ENCODE assay signal across 8 cellular contexts in genomic region chr3:126213376-126214044, GRCh38. TPM values are rescaled to one million over a fixed set of nuclear protein-coding genes. Genes with fewer than 3 reads are reported as not detected.
DNase-seq lines count a peak whose midpoint lies in the region; TF ChIP-seq lines count a peak whose summit lies in the region.

No MANE protein-coding gene starts in this region.

- peak overlapping the region; percentile 66 for H3K9ac ChIP-seq in mesendoderm (ENCODE audit: low read length)

- no CpG with 5 or more reads among the region's 50 CpGs for WGBS in mesendoderm (ENCODE audit: extremely low coverage, insufficient coverage, low lambda C conversion rate)

- no peak overlapping the region for H2BK120ac ChIP-seq in mesendoderm (ENCODE audit: low read depth, low read length)

- H3K27ac ChIP-seq in epithelial cell of prostate (peak overlapping the region; percentile 29), mesendoderm (ENCODE audit: low read depth, low read length) (no peak overlapping the region), tibial artery (peak overlapping the region; percentile 81 to 86)

- H3K36me3 ChIP-seq in mesendoderm (ENCODE audit: control insufficient read depth, insufficient read depth, low read length) (no peaks in the 10 kb centered on the region), tibial artery (no peaks in the 10 kb centered on the region)

- intact Hi-C loops in tibial artery (cut with DNase I; ENCODE audit: low total_unique reads), result loop anchor here (5.0 kb wide), 1 partner anchor 221 kb away; no protein-coding TSS in a partner anchor

- no peaks in the 10 kb centered on the region for H3K9me3 ChIP-seq in tibial artery

- H4K5ac ChIP-seq in mesendoderm (ENCODE audit: low read length), result no peak overlapping the region

- peak in 2 of 3 experiments; percentile 67 to 82 for DNase-seq in NCI-H1417 (lab: John Stamatoyannopoulos, UW)
- DNase-seq in NCI-H1417 treated with DMSO at 0.1 percent for 48 hours (lab: John Stamatoyannopoulos, UW), result no peak
- DNase-seq in epithelial cell of prostate (ENCODE audit: low read depth, low spot score), result no peak
- DNase-seq in mesendoderm, result peak; percentile 11
- no peak for DNase-seq in tibial artery
- DNase-seq in SW480 (ENCODE audit: low spot score), result no peak
- DNase-seq in NCI-H2171 treated with DMSO at 0.1 percent for 48 hours (lab: John Stamatoyannopoulos, UW), result no peak
- no peak for DNase-seq in DMS153 treated with DMSO at 0.1 percent for 48 hours (lab: John Stamatoyannopoulos, UW; ENCODE audit: unreplicated experiment)

- H4K8ac ChIP-seq in mesendoderm (ENCODE audit: low read depth, low read length), result no peak overlapping the region

- H3K79me2 ChIP-seq in mesendoderm (ENCODE audit: control insufficient read depth, insufficient read depth, low read length), result no peaks in the 10 kb centered on the region

- H3K4ac ChIP-seq in mesendoderm (ENCODE audit: low read depth, low read length), result no peak overlapping the region

- H3K56ac ChIP-seq in mesendoderm (ENCODE audit: low read length), result peak overlapping the region; percentile 83

- H3K18ac ChIP-seq in mesendoderm (ENCODE audit: low read length), result peak overlapping the region; percentile 93

- H2BK15ac ChIP-seq in mesendoderm (replicated peaks; ENCODE audit: low read depth), result no peak overlapping the region

- no peak overlapping the region for H2BK5ac ChIP-seq in mesendoderm (ENCODE audit: low read length)

- peak overlapping the region; percentile 55 for H3K4me2 ChIP-seq in mesendoderm (ENCODE audit: low read length)

- H3K23ac ChIP-seq in mesendoderm (ENCODE audit: low read length), result peak overlapping the region; percentile 59

- H2AK5ac ChIP-seq in mesendoderm (ENCODE audit: low read length), result no peak overlapping the region

- no peaks in the 10 kb centered on the region for H3K79me1 ChIP-seq in mesendoderm (ENCODE audit: low read length)

- H3K4me1 ChIP-seq in mesendoderm (ENCODE audit: control insufficient read depth, low read depth, low read length) (peaks cover 2% of the 10 kb centered on the region), tibial artery (peaks cover 0 to 29% (median 24%) of the 10 kb centered on the region in 4 donors)

- TF ChIP-seq CTCF in tibial artery (IDR thresholded peaks at IDR 0.05), result no peak

- H3K4me3 ChIP-seq in mesendoderm (ENCODE audit: low read length), result peak overlapping the region; percentile 5
- H3K4me3 ChIP-seq in tibial artery, result peak overlapping the region; percentile 50 to 64

- H3K27me3 ChIP-seq in mesendoderm (ENCODE audit: insufficient read depth, low read length, poor library complexity), result no peaks in the 10 kb centered on the region
- no peaks in the 10 kb centered on the region for H3K27me3 ChIP-seq in tibial artery

RNA-seq across cellular contexts. Expression of gene ALDH1L1, which starts 33.1 kb away (rescaled TPM):
- 0.31 TPM for polyA plus RNA-seq in mesendoderm (2013, experiment 1 of 2)
- polyA plus RNA-seq in mesendoderm (2013, experiment 2 of 2), result 0.31 TPM

Comparison
In these comparisons a context has a peak if more than half of its experiments do, and no peak if none do; other contexts are left out.
1. DNase-seq: peak in NCI-H1417 (2 of 3) and mesendoderm (single experiment); none in NCI-H1417 treated with DMSO at 0.1 percent for 48 hours (single experiment), epithelial cell of prostate (single experiment), tibial artery (0 of 2), SW480 (single experiment), NCI-H2171 treated with DMSO at 0.1 percent for 48 hours (single experiment) and DMS153 treated with DMSO at 0.1 percent for 48 hours (single experiment).